Comparison of ENCODE assay signal across 14 cellular contexts in genomic region chr2:149488719-149489440, GRCh38.
"Had no signal": no experiment of that assay in that cellular context is flagged by ENCODE, and none has a peak within 500 bp of the region (broad histone marks: within the 10 kb centered on the region; RNA-seq: fewer than 3 reads in every experiment).

No MANE protein-coding gene starts in this region.

- H3K4me1 ChIP-seq: body of pancreas had no signal

- ATAC-seq: body of pancreas, left colon, T-helper 17 cell had no signal

- H3K4me3 ChIP-seq: body of pancreas, right atrium auricular region, smooth muscle cell had no signal

- H3K27me3 Mint-ChIP-seq: activated naive CD4-positive, alpha-beta T cell treated with anti-CD3 and anti-CD28 coated beads, Interleukin-2, amount 10 ng/mL, durations not matched to agents 7 days and 5 days; type B pancreatic cell had no signal

- H3K36me3 Mint-ChIP-seq: activated naive CD4-positive, alpha-beta T cell treated with anti-CD3 and anti-CD28 coated beads, Interleukin-2, amount 10 ng/mL, durations not matched to agents 7 days and 5 days; immature natural killer cell; type B pancreatic cell had no signal

- H3K4me1 Mint-ChIP-seq: activated naive CD4-positive, alpha-beta T cell treated with anti-CD3 and anti-CD28 coated beads, Interleukin-2, amount 10 ng/mL, durations not matched to agents 7 days and 5 days; central memory CD8-positive, alpha-beta T cell; immature natural killer cell had no signal

- H3K36me3 ChIP-seq: right atrium auricular region had no signal

- H3K9me3 ChIP-seq: body of pancreas, right atrium auricular region had no signal

- H3K27ac Mint-ChIP-seq: activated naive CD4-positive, alpha-beta T cell treated with anti-CD3 and anti-CD28 coated beads, Interleukin-2, amount 10 ng/mL, durations not matched to agents 7 days and 5 days; activated T-helper 2 cell treated with anti-CD3 and anti-CD28 coated beads, Interferon-gamma antibody, Interleukin-2, Interleukin-4, amounts not matched to agents 10 μg/mL and 5 μg/mL and 100 μg/mL, durations not matched to agents 14 hours and 24 hours and 36 hours; immature natural killer cell; T-helper 17 cell; type B pancreatic cell had no signal

- H3K9me3 Mint-ChIP-seq: activated naive CD4-positive, alpha-beta T cell treated with anti-CD3 and anti-CD28 coated beads, Interleukin-2, amount 10 ng/mL, durations not matched to agents 7 days and 5 days; activated T-helper 2 cell treated with anti-CD3 and anti-CD28 coated beads, Interferon-gamma antibody, Interleukin-2, Interleukin-4, amounts not matched to agents 10 μg/mL and 5 μg/mL and 100 μg/mL, durations not matched to agents 14 hours and 24 hours and 36 hours; type B pancreatic cell had no signal

- H3K27ac ChIP-seq: body of pancreas, right atrium auricular region had no signal

- DNase-seq: activated CD4-positive, alpha-beta T cell treated with anti-CD3 and anti-CD28 coated beads, Interleukin-2, amount 50 U/mL, for 1 hour; activated CD4-positive, CD25-positive, alpha-beta regulatory T cell; activated naive CD4-positive, alpha-beta T cell treated with anti-CD3 and anti-CD28 coated beads, Interleukin-2, amount 10 ng/mL, durations not matched to agents 7 days and 5 days; activated T-cell treated with anti-CD3 and anti-CD28 coated beads for 4 hours; body of pancreas; dermis blood vessel endothelial cell; immature natural killer cell; left colon; T-helper 17 cell had no signal

- H3K4me3 Mint-ChIP-seq: activated naive CD4-positive, alpha-beta T cell treated with anti-CD3 and anti-CD28 coated beads, Interleukin-2, amount 10 ng/mL, durations not matched to agents 7 days and 5 days; central memory CD8-positive, alpha-beta T cell; immature natural killer cell; T-helper 17 cell; type B pancreatic cell had no signal

- H3K4me2 ChIP-seq: smooth muscle cell had no signal

- H3K27me3 ChIP-seq: body of pancreas, right atrium auricular region had no signal
